ENCODE assay signal across 32 cellular contexts in genomic region chr2:166360426-166360825, GRCh38. TPM values are rescaled to one million over a fixed set of nuclear protein-coding genes. Genes with fewer than 3 reads are reported as not detected.
"Had no signal": no experiment of that assay in that cellular context is flagged by ENCODE, and none has a peak within 500 bp of the region (broad histone marks: within the 10 kb centered on the region; RNA-seq: fewer than 3 reads in every experiment).

No MANE protein-coding gene starts in this region.

- H3K4me3 ChIP-seq: adrenal gland, body of pancreas, colonic mucosa, heart left ventricle had no signal

- H3K27me3 ChIP-seq: adrenal gland, body of pancreas, colonic mucosa, heart left ventricle had no signal

- H3K36me3 ChIP-seq: adrenal gland, colonic mucosa, heart left ventricle had no signal

- H3K4me1 ChIP-seq: adrenal gland, body of pancreas, colonic mucosa, heart left ventricle had no signal

- H3K27ac ChIP-seq: adrenal gland, body of pancreas, colonic mucosa, epithelial cell of prostate, heart left ventricle had no signal

- H3K9me3 ChIP-seq: adrenal gland, body of pancreas, colonic mucosa, heart left ventricle had no signal

- FAIRE-seq: endometrium, endothelial cell of umbilical vein, frontal cortex had no signal

- DNase-seq: activated CD4-positive, alpha-beta memory T cell treated with anti-CD3 and anti-CD28 coated beads for 36 hours; activated CD4-positive, alpha-beta T cell treated with anti-CD3 and anti-CD28 coated beads for 36 hours; activated CD4-positive, alpha-beta T cell treated with anti-CD3 and anti-CD28 coated beads, Interleukin-2, amount 10 ng/mL, durations not matched to agents 24 days and 14 days; activated CD4-positive, CD25-positive, alpha-beta regulatory T cell; activated CD4-positive, CD25-positive, alpha-beta regulatory T cell treated with anti-CD3 and anti-CD28 coated beads, Interleukin-2, amount 50 U/mL, for 72 hours; activated CD8-positive, alpha-beta memory T cell treated with anti-CD3 and anti-CD28 coated beads, Interleukin-2, amount 10 ng/mL, durations not matched to agents 7 days and 5 days; activated CD8-positive, alpha-beta memory T cell treated with anti-CD3 and anti-CD28 coated beads, Interleukin-2, amount 50 U/mL, for 4 hours; activated CD8-positive, alpha-beta T cell treated with anti-CD3 and anti-CD28 coated beads, Interleukin-2, amount 10 ng/mL, durations not matched to agents 7 days and 5 days; activated effector memory CD4-positive, alpha-beta T cell treated with anti-CD3 and anti-CD28 coated beads, Interleukin-2, amount 50 U/mL, for 16 hours; activated naive CD4-positive, alpha-beta T cell treated with anti-CD3 and anti-CD28 coated beads for 36 hours; activated naive CD8-positive, alpha-beta T cell treated with anti-CD3 and anti-CD28 coated beads for 36 hours; activated naive CD8-positive, alpha-beta T cell treated with anti-CD3 and anti-CD28 coated beads, Interleukin-2, amount 50 U/mL, for 24 hours; activated T-cell treated with anti-CD3 and anti-CD28 coated beads, Interleukin-2, amount 50 U/mL, for 1 hour; activated T-cell treated with anti-CD3 and anti-CD28 coated beads, Interleukin-2, amount 50 U/mL, for 48 hours; adrenal gland; amygdala; aorta; body of pancreas; caudate nucleus; colonic mucosa; effector CD8-positive, alpha-beta T cell; foreskin fibroblast; glutamatergic neuron; heart left ventricle; T-helper 2 cell had no signal

- ATAC-seq: activated CD4-positive, alpha-beta T cell treated with anti-CD3 and anti-CD28 coated beads for 36 hours; activated CD8-positive, alpha-beta memory T cell treated with anti-CD3 and anti-CD28 coated beads, Interleukin-2, amount 10 ng/mL, durations not matched to agents 7 days and 5 days; activated CD8-positive, alpha-beta T cell treated with anti-CD3 and anti-CD28 coated beads, Interleukin-2, amount 10 ng/mL, durations not matched to agents 7 days and 5 days; activated naive CD8-positive, alpha-beta T cell treated with anti-CD3 and anti-CD28 coated beads, Interleukin-2, amount 50 U/mL, for 24 hours; body of pancreas; esophagus mucosa; heart left ventricle had no signal

RNA-seq across cellular contexts. Expression of gene SCN9A, which starts 15.3 kb away (rescaled TPM):
- total RNA-seq: activated CD4-positive, alpha-beta memory T cell treated with anti-CD3 and anti-CD28 coated beads for 36 hours; activated CD4-positive, alpha-beta T cell treated with anti-CD3 and anti-CD28 coated beads, Interleukin-2, amount 10 ng/mL, durations not matched to agents 24 days and 14 days; activated CD8-positive, alpha-beta memory T cell treated with anti-CD3 and anti-CD28 coated beads for 36 hours; activated CD8-positive, alpha-beta memory T cell treated with anti-CD3 and anti-CD28 coated beads, Interleukin-2, amount 10 ng/mL, durations not matched to agents 7 days and 5 days; activated naive CD4-positive, alpha-beta T cell treated with anti-CD3 and anti-CD28 coated beads for 36 hours; activated naive CD8-positive, alpha-beta T cell treated with anti-CD3 and anti-CD28 coated beads for 36 hours; activated T-helper 2 cell treated with anti-CD3 and anti-CD28 coated beads, Interferon-gamma antibody, Interleukin-2, Interleukin-4, amounts not matched to agents 10 μg/mL and 5 μg/mL and 100 μg/mL, durations not matched to agents 14 hours and 24 hours and 36 hours had no signal
